Comparison of ENCODE assay signal across 23 cellular contexts in genomic region chr6:166768761-166769160, GRCh38.
DNase-seq lines count a peak whose midpoint lies in the region; ATAC-seq, FAIRE-seq and TF ChIP-seq lines count a peak whose summit lies in the region.
"Had no signal": no experiment of that assay in that cellular context is flagged by ENCODE, and none has a peak within 500 bp of the region (broad histone marks: within the 10 kb centered on the region; RNA-seq: fewer than 3 reads in every experiment).

No MANE protein-coding gene starts in this region.

- no peak overlapping the region for H4K91ac ChIP-seq in H1 (replicated peaks; ENCODE audit: insufficient read length, low read length)

- no peak overlapping the region for H4K8ac ChIP-seq in H1 (ENCODE audit: extremely low read depth, insufficient read depth, low read length)

- CTCF ChIA-PET in H1 (lab: Charles Lee; ENCODE audit: partially characterized antibody): interaction anchor here (1.9 to 8.6 kb wide), 3 partner anchors 29 to 187 kb away, joined by 5 to 75 read pairs (median 6); partner anchors contain the start of gene RNASET2

- no peaks in the 10 kb centered on the region for H3K27me3 ChIP-seq in H1 (replicated peaks in 1 of 4; ENCODE audit: control insufficient read depth in 3 of 4, extremely low read depth in 1 of 4, insufficient read depth in 3 of 4, low read length in 3 of 4)
- H3K27me3 ChIP-seq: Peyer's patch had no signal

- H3K79me2 ChIP-seq in H1 (ENCODE audit: control insufficient read depth in 1 of 2, insufficient read depth in 2 of 2, low read length in 2 of 2): no peaks in the 10 kb centered on the region

- no peak overlapping the region for H2BK15ac ChIP-seq in H1 (ENCODE audit: low read length)

- no peak overlapping the region for H2BK12ac ChIP-seq in H1 (ENCODE audit: low read depth, low read length)

- H3K4ac ChIP-seq in H1 (replicated peaks; ENCODE audit: insufficient read length, low read depth, low read length): no peak overlapping the region

- H3K23me2 ChIP-seq in H1 (ENCODE audit: low read depth, low read length): no peaks in the 10 kb centered on the region; the same call in 1 of the 2 replicates

- no peak for TF ChIP-seq CTCF in H1 (IDR thresholded peaks at IDR 0.05; ENCODE audit: control extremely low read depth in 1 of 3, insufficient read depth in 1 of 3, low read depth in 1 of 3, low read length in 3 of 3)
- no peak for TF ChIP-seq CTCF in nephron progenitor cell (IDR thresholded peaks at IDR 0.05)

- H3K9me3 Mint-ChIP-seq in activated T-cell treated with anti-CD3 and anti-CD28 coated beads, Interleukin-2, amount 50 U/mL, for 24 hours: no peaks in the 10 kb centered on the region
- H3K9me3 Mint-ChIP-seq in nephron progenitor cell: no peaks in the 10 kb centered on the region
- H3K9me3 Mint-ChIP-seq in activated naive CD8-positive, alpha-beta T cell treated with anti-CD3 and anti-CD28 coated beads for 36 hours: no peaks in the 10 kb centered on the region

- TF ChIP-seq POLR2A in H1 (IDR thresholded peaks at IDR 0.05; ENCODE audit: control extremely low read depth in 1 of 2, low read depth in 2 of 2, low read length in 2 of 2): no peak

- H3K23ac ChIP-seq in H1 (ENCODE audit: insufficient read length): no peak overlapping the region

- TF ChIP-seq EP300 in H1 (IDR thresholded peaks at IDR 0.05; ENCODE audit: borderline replicate concordance in 1 of 2, low read depth in 2 of 2, low read length in 2 of 2): no peak

- no peak overlapping the region for H2AFZ ChIP-seq in H1 (ENCODE audit: low read length)
- H2AFZ ChIP-seq: GM23248 had no signal

- H2BK20ac ChIP-seq in H1 (ENCODE audit: low read length): no peak overlapping the region

- H3K56ac ChIP-seq in H1 (replicated peaks; ENCODE audit: insufficient read length, low read depth, low read length): no peak overlapping the region

- WGBS in H1 (ENCODE audit: extremely low coverage in 1 of 2, insufficient coverage in 1 of 2, insufficient read length in 1 of 2, insufficient replicate concordance in 2 of 2, low coverage in 1 of 2, low lambda C conversion rate in 2 of 2, missing lambda C conversion rate in 1 of 2), 2 experiments: 85% methylated on average over 8 of the region's 8 CpGs; no CpG with 5 or more reads in 1 of the 2 experiments

- H3K27ac Mint-ChIP-seq in activated T-cell treated with anti-CD3 and anti-CD28 coated beads, Interleukin-2, amount 50 U/mL, for 24 hours: no peak overlapping the region
- peak overlapping the region; percentile 96 for H3K27ac Mint-ChIP-seq in nephron progenitor cell
- no peak overlapping the region for H3K27ac Mint-ChIP-seq in activated naive CD8-positive, alpha-beta T cell treated with anti-CD3 and anti-CD28 coated beads for 36 hours
- H3K27ac Mint-ChIP-seq: CD4-positive, alpha-beta memory T cell had no signal

- peaks cover 7% of the 10 kb centered on the region for H3K4me1 Mint-ChIP-seq in activated T-cell treated with anti-CD3 and anti-CD28 coated beads, Interleukin-2, amount 50 U/mL, for 24 hours (ENCODE audit: low read depth)
- H3K4me1 Mint-ChIP-seq in nephron progenitor cell: peaks cover 39% of the 10 kb centered on the region
- no peaks in the 10 kb centered on the region for H3K4me1 Mint-ChIP-seq in activated naive CD8-positive, alpha-beta T cell treated with anti-CD3 and anti-CD28 coated beads for 36 hours
- H3K4me1 Mint-ChIP-seq: CD4-positive, alpha-beta memory T cell had no signal

- POLR2A ChIA-PET in H1 (lab: Charles Lee; ENCODE audit: partially characterized antibody): interaction anchor here (1.3 kb wide), 1 partner anchor 10 kb away, joined by 3 read pairs; no protein-coding TSS in a partner anchor

- no peak overlapping the region for H3K4me2 ChIP-seq in H1 (ENCODE audit: insufficient read depth in 1 of 2, low read depth in 2 of 2, low read length in 2 of 2)

- H4K20me1 ChIP-seq in H1 (replicated peaks in 1 of 2; ENCODE audit: control insufficient read depth in 1 of 2, insufficient read depth in 2 of 2, low read length in 2 of 2): no peaks in the 10 kb centered on the region

- no peaks in the 10 kb centered on the region for H3K36me3 Mint-ChIP-seq in activated T-cell treated with anti-CD3 and anti-CD28 coated beads, Interleukin-2, amount 50 U/mL, for 24 hours (ENCODE audit: low read depth)
- H3K36me3 Mint-ChIP-seq in nephron progenitor cell (ENCODE audit: low read depth): no peaks in the 10 kb centered on the region
- H3K36me3 Mint-ChIP-seq in activated naive CD8-positive, alpha-beta T cell treated with anti-CD3 and anti-CD28 coated beads for 36 hours: no peaks in the 10 kb centered on the region

- no peak overlapping the region for H2AK5ac ChIP-seq in H1 (ENCODE audit: low read depth, low read length)

- no peak for ATAC-seq in GM19467 (IDR thresholded peaks at IDR 0.05; ENCODE audit: unreplicated experiment)
- ATAC-seq: HepG2 had no signal

- no peak overlapping the region for H3K4me3 ChIP-seq in H1 (ENCODE audit: extremely low read depth in 1 of 4, insufficient read depth in 2 of 4, low read depth in 3 of 4, low read length in 4 of 4)
- H3K4me3 ChIP-seq: GM23248, Peyer's patch had no signal

- H2BK5ac ChIP-seq in H1 (ENCODE audit: low read depth, low read length): no peak overlapping the region

- no peak overlapping the region for H3K14ac ChIP-seq in H1 (ENCODE audit: insufficient read length)

- no peaks in the 10 kb centered on the region for H3K36me3 ChIP-seq in H1 (ENCODE audit: control insufficient read depth in 2 of 4, insufficient read depth in 4 of 4, low read length in 3 of 4)
- H3K36me3 ChIP-seq: Peyer's patch had no signal

- no peak overlapping the region for H3K27ac ChIP-seq in H1 (ENCODE audit: low read depth, low read length)
- H3K27ac ChIP-seq: GM23248, Peyer's patch had no signal

- peak; percentile 6 for DNase-seq in activated T-cell treated with anti-CD3 and anti-CD28 coated beads, Interleukin-2, amount 50 U/mL, for 24 hours
- DNase-seq in activated T-cell treated with anti-CD3 and anti-CD28 coated beads, Interleukin-2, amount 50 U/mL, for 1 hour: no peak
- DNase-seq in H1 (ENCODE audit: low read depth in 1 of 2, low spot score in 2 of 2) (peak in 1 of 2 experiments; percentile 35), nephron progenitor cell (no peak), ureter (ENCODE audit: low spot score) (peak; percentile 32)
- DNase-seq in activated naive CD8-positive, alpha-beta T cell treated with anti-CD3 and anti-CD28 coated beads for 36 hours: no peak
- DNase-seq: C1 segment of cervical spinal cord; CD4-positive, alpha-beta memory T cell; COR-L47; GM23248; H9; Karpas-422; NCI-H1092; NCI-H1417 treated with DMSO at 0.1 percent for 48 hours; NCI-H1694 treated with DMSO at 0.1 percent for 48 hours; NCI-H2081; NCI-H2227 treated with DMSO at 0.1 percent for 48 hours; NCI-H510A; NCI-H69; Peyer's patch; SHP77 treated with DMSO at 0.1 percent for 48 hours had no signal

- no peaks in the 10 kb centered on the region for H3K9me3 ChIP-seq in H1 (ENCODE audit: insufficient read depth in 2 of 2, low read depth in 1 of 2, low read length in 1 of 2)
- H3K9me3 ChIP-seq: Peyer's patch had no signal

- no peak overlapping the region for H3K4me3 Mint-ChIP-seq in activated T-cell treated with anti-CD3 and anti-CD28 coated beads, Interleukin-2, amount 50 U/mL, for 24 hours
- H3K4me3 Mint-ChIP-seq in nephron progenitor cell: no peak overlapping the region
- no peak overlapping the region for H3K4me3 Mint-ChIP-seq in activated naive CD8-positive, alpha-beta T cell treated with anti-CD3 and anti-CD28 coated beads for 36 hours
- H3K4me3 Mint-ChIP-seq: CD4-positive, alpha-beta memory T cell; H9 had no signal

- H4K5ac ChIP-seq in H1 (ENCODE audit: insufficient read length, low read depth, low read length): no peak overlapping the region

- H3K18ac ChIP-seq in H1 (ENCODE audit: extremely low read depth, low read length): 0 out of 2 replicates have a peak overlapping the region, but pooled peaks have one; percentile 38

- no peaks in the 10 kb centered on the region for H3K79me1 ChIP-seq in H1 (ENCODE audit: low read depth, low read length)

- no peak overlapping the region for H2BK120ac ChIP-seq in H1 (replicated peaks; ENCODE audit: low read depth, low read length)

- H3K27me3 Mint-ChIP-seq in activated T-cell treated with anti-CD3 and anti-CD28 coated beads, Interleukin-2, amount 50 U/mL, for 24 hours: peaks cover 27% of the 10 kb centered on the region
- H3K27me3 Mint-ChIP-seq in nephron progenitor cell (ENCODE audit: low read depth, poor library complexity): peaks cover 16% of the 10 kb centered on the region
- H3K27me3 Mint-ChIP-seq in activated naive CD8-positive, alpha-beta T cell treated with anti-CD3 and anti-CD28 coated beads for 36 hours: peaks cover 28% of the 10 kb centered on the region

- H3K4me1 ChIP-seq in H1 (replicated peaks in 1 of 4; ENCODE audit: control insufficient read depth in 3 of 4, insufficient read depth in 4 of 4, low read length in 3 of 4): peaks cover 5 to 31% (median 22%) of the 10 kb centered on the region in 4 experiments
- H3K4me1 ChIP-seq: Peyer's patch had no signal

- H3K9ac ChIP-seq in H1 (replicated peaks in 1 of 4; ENCODE audit: extremely low read depth in 1 of 4, low read depth in 3 of 4, low read length in 3 of 4): no peak overlapping the region
- H3K9ac ChIP-seq: GM23248 had no signal

- TF ChIP-seq RAD21 in H1 (IDR thresholded peaks at IDR 0.05 in 1 of 2, conservative IDR thresholded peaks at IDR 0.05 in 1 of 2; ENCODE audit: low read depth in 2 of 2, low read length in 2 of 2): no peak

- FAIRE-seq in H1 (lab: Jason Lieb, UNC): no peak
- FAIRE-seq: HepG2 had no signal

TF ChIP-seq in H1, 55 proteins besides CTCF, POLR2A, EP300 and RAD21 (continues in another document):
- TF ChIP-seq CEBPB (IDR thresholded peaks at IDR 0.05; ENCODE audit: low read depth, low read length): no peak
- TF ChIP-seq KDM5A (IDR thresholded peaks at IDR 0.05; ENCODE audit: low read length): no peak
- no peak for TF ChIP-seq SAP30 (IDR thresholded peaks at IDR 0.05; ENCODE audit: insufficient read depth, insufficient replicate concordance, low read length)
- no peak for TF ChIP-seq SP2 (IDR thresholded peaks at IDR 0.05; ENCODE audit: low read length)
- TF ChIP-seq CHD1 (IDR thresholded peaks at IDR 0.05; ENCODE audit: low read depth, low read length): no peak
- no peak for TF ChIP-seq SIN3A (conservative IDR thresholded peaks at IDR 0.05 in 1 of 2, IDR thresholded peaks at IDR 0.05 in 1 of 2; ENCODE audit: low read depth in 1 of 2, low read length in 2 of 2)
- no peak for TF ChIP-seq E2F6 (IDR thresholded peaks at IDR 0.05)
- no peak for TF ChIP-seq CREB1 (IDR thresholded peaks at IDR 0.05)
- TF ChIP-seq KDM1A (IDR thresholded peaks at IDR 0.05; ENCODE audit: borderline replicate concordance, low read length): no peak
- TF ChIP-seq RNF2 (IDR thresholded peaks at IDR 0.05; ENCODE audit: borderline replicate concordance, low read depth, low read length, missing control alignments, poor library complexity, severe bottlenecking): no peak
- TF ChIP-seq ASH2L (IDR thresholded peaks at IDR 0.05; ENCODE audit: low read length): no peak

Comparison
In these comparisons a context has a peak if more than half of its experiments do, and no peak if none do; other contexts are left out.
1. DNase-seq: peak in activated T-cell treated with anti-CD3 and anti-CD28 coated beads, Interleukin-2, amount 50 U/mL, for 24 hours (single experiment) and ureter (single experiment); none in activated T-cell treated with anti-CD3 and anti-CD28 coated beads, Interleukin-2, amount 50 U/mL, for 1 hour (single experiment), nephron progenitor cell (single experiment) and activated naive CD8-positive, alpha-beta T cell treated with anti-CD3 and anti-CD28 coated beads for 36 hours (single experiment).